Comparison of ENCODE assay signal across 8 cellular contexts in genomic region chr2:241880311-241881073, GRCh38. TPM values are rescaled to one million over a fixed set of nuclear protein-coding genes. Genes with fewer than 3 reads are reported as not detected.
DNase-seq lines count a peak whose midpoint lies in the region; ATAC-seq, FAIRE-seq and TF ChIP-seq lines count a peak whose summit lies in the region.

No MANE protein-coding gene starts in this region.

- peaks cover 32% of the 10 kb centered on the region for H3K4me1 ChIP-seq in CD4-positive, CD25-positive, alpha-beta regulatory T cell (ENCODE audit: control insufficient read depth, insufficient read depth, low read length, poor library complexity, severe bottlenecking)
- peaks cover 13% of the 10 kb centered on the region for H3K4me1 ChIP-seq in ectodermal cell (ENCODE audit: control insufficient read depth, insufficient read depth, low read length)

- 84 to 85% methylated on average over 16 of the region's 16 CpGs for WGBS in ectodermal cell, 2 experiments

- H3K36me3 ChIP-seq in CD4-positive, CD25-positive, alpha-beta regulatory T cell (ENCODE audit: control insufficient read depth, insufficient read depth, low read length): peaks cover 13% of the 10 kb centered on the region
- H3K36me3 ChIP-seq in ectodermal cell (ENCODE audit: control insufficient read depth, insufficient read depth, low read length): no peaks in the 10 kb centered on the region

- TF ChIP-seq CTCF in neural crest cell (conservative IDR thresholded peaks at IDR 0.05): no peak

- peak overlapping the region; percentile 88 for H3K27ac ChIP-seq in CD4-positive, CD25-positive, alpha-beta regulatory T cell (ENCODE audit: insufficient read depth, low read length, poor library complexity, severe bottlenecking)
- no peak overlapping the region for H3K27ac ChIP-seq in ectodermal cell (ENCODE audit: insufficient read depth, low read depth, low read length, poor library complexity, severe bottlenecking)

- H3K36me3 Mint-ChIP-seq in CD4-positive, CD25-positive, alpha-beta regulatory T cell: peaks cover 5% of the 10 kb centered on the region
- peaks cover 3% of the 10 kb centered on the region for H3K36me3 Mint-ChIP-seq in neural crest cell (ENCODE audit: low read depth)

- peak overlapping the region; percentile 67 for H3K4me3 ChIP-seq in CD4-positive, CD25-positive, alpha-beta regulatory T cell (ENCODE audit: low read depth, low read length)
- peak overlapping the region; percentile 39 for H3K4me3 ChIP-seq in ectodermal cell (ENCODE audit: insufficient read depth, low read depth, low read length)

- peaks cover 6% of the 10 kb centered on the region for H3K27me3 Mint-ChIP-seq in CD4-positive, CD25-positive, alpha-beta regulatory T cell
- H3K27me3 Mint-ChIP-seq in neural crest cell (ENCODE audit: low read depth): peaks cover 3% of the 10 kb centered on the region

- H3K4me1 Mint-ChIP-seq in CD4-positive, CD25-positive, alpha-beta regulatory T cell: peaks cover 6 to 42% (median 23%) of the 10 kb centered on the region in 4 donors
- peaks cover 16% of the 10 kb centered on the region for H3K4me1 Mint-ChIP-seq in neural crest cell

- no peaks in the 10 kb centered on the region for H3K9me3 ChIP-seq in CD4-positive, CD25-positive, alpha-beta regulatory T cell (ENCODE audit: control insufficient read depth in 2 of 2, low read length in 2 of 2)
- no peaks in the 10 kb centered on the region for H3K9me3 ChIP-seq in ectodermal cell (ENCODE audit: control insufficient read depth, low read length)

- no peaks in the 10 kb centered on the region for H3K27me3 ChIP-seq in CD4-positive, CD25-positive, alpha-beta regulatory T cell (ENCODE audit: control insufficient read depth, insufficient read depth, low read length)
- H3K27me3 ChIP-seq in ectodermal cell (ENCODE audit: control insufficient read depth, insufficient read depth, low read length, poor library complexity, severe bottlenecking): no peaks in the 10 kb centered on the region

- H3K4me3 Mint-ChIP-seq in CD4-positive, CD25-positive, alpha-beta regulatory T cell: peak overlapping the region; percentile 89 to 94 (median 92)
- peak overlapping the region; percentile 94 for H3K4me3 Mint-ChIP-seq in neural crest cell

- peak overlapping the region; percentile 95 to 98 (median 97) for H3K27ac Mint-ChIP-seq in CD4-positive, CD25-positive, alpha-beta regulatory T cell
- no peak overlapping the region for H3K27ac Mint-ChIP-seq in neural crest cell (ENCODE audit: unreplicated experiment)

- no peak for ATAC-seq in CD4-positive, CD25-positive, alpha-beta regulatory T cell (ENCODE audit: low read depth in 2 of 2)
- ATAC-seq in HG02571 (IDR thresholded peaks at IDR 0.05; ENCODE audit: unreplicated experiment) (no peak), HG03196 (IDR thresholded peaks at IDR 0.05; ENCODE audit: unreplicated experiment) (no peak)

- FAIRE-seq in HTR-8/SVneo (lab: Jason Lieb, UNC): no peak

- peaks cover 0 to 3% (median 0%) of the 10 kb centered on the region in 7 donors for H3K9me3 Mint-ChIP-seq in CD4-positive, CD25-positive, alpha-beta regulatory T cell
- no peaks in the 10 kb centered on the region for H3K9me3 Mint-ChIP-seq in neural crest cell

- no peak for DNase-seq in CD4-positive, CD25-positive, alpha-beta regulatory T cell
- DNase-seq in NCI-H69 (lab: John Stamatoyannopoulos, UW): peak; percentile 33
- DNase-seq in neural crest cell (ENCODE audit: low read depth, low spot score): no peak
- DNase-seq in COLO668 (lab: John Stamatoyannopoulos, UW; ENCODE audit: unreplicated experiment): no peak
- DNase-seq in HTR-8/SVneo (ENCODE audit: insufficient read length, low spot score): no peak

RNA-seq across cellular contexts. Expression of gene RTP5, which starts 11.0 kb away (rescaled TPM):
- total RNA-seq in CD4-positive, CD25-positive, alpha-beta regulatory T cell: 0.44 TPM
- not detected for polyA plus RNA-seq in CD4-positive, CD25-positive, alpha-beta regulatory T cell
- polyA plus RNA-seq in ectodermal cell (2013, experiment 1 of 4): not detected
- not detected for polyA plus RNA-seq in ectodermal cell (2013, experiment 2 of 4)
- not detected for polyA plus RNA-seq in ectodermal cell (2013, experiment 3 of 4)
- polyA plus RNA-seq in ectodermal cell (2013, experiment 4 of 4): not detected
- not detected in 2 replicates for total RNA-seq in neural crest cell

RNA-seq across cellular contexts. Expression of gene PDCD1, which starts 21.8 kb away (rescaled TPM):
- total RNA-seq in CD4-positive, CD25-positive, alpha-beta regulatory T cell: 12.3 TPM
- 1 to 10 TPM; 6.0 to 8.6 (median 6.6) TPM for polyA plus RNA-seq in CD4-positive, CD25-positive, alpha-beta regulatory T cell
- polyA plus RNA-seq in ectodermal cell (2013, experiment 1 of 4): not detected
- polyA plus RNA-seq in ectodermal cell (2013, experiment 2 of 4): not detected
- polyA plus RNA-seq in ectodermal cell (2013, experiment 3 of 4): not detected
- polyA plus RNA-seq in ectodermal cell (2013, experiment 4 of 4): not detected
- total RNA-seq in neural crest cell: not detected in 2 replicates

Comparison
In these comparisons a context has a peak if more than half of its experiments do, and no peak if none do; other contexts are left out.
1. RNA of gene PDCD1, which starts 21.8 kb away (total RNA-seq): 12.3 TPM in CD4-positive, CD25-positive, alpha-beta regulatory T cell (single experiment); not detected in neural crest cell; every median in the first group is over 10 times any median in the second.